ENCODE assay signal across 23 cellular contexts in genomic region chr6:12803486-12803885, GRCh38.
"Had no signal": no experiment of that assay in that cellular context is flagged by ENCODE, and none has a peak within 500 bp of the region (broad histone marks: within the 10 kb centered on the region; RNA-seq: fewer than 3 reads in every experiment).

No MANE protein-coding gene starts in this region.

- H3K4me1 ChIP-seq: SJCRH30 had no signal

- H3K27me3 ChIP-seq: SJCRH30 had no signal

- DNase-seq: IMR-90, Karpas-422, KG1, MG63, NCI-H1092, NCI-H1105 treated with DMSO at 0.1 percent for 48 hours, NCI-H1417 treated with DMSO at 0.1 percent for 48 hours, NCI-H146, NCI-H1694 treated with DMSO at 0.1 percent for 48 hours, NCI-H1930, NCI-H2081, NCI-H2107, NCI-H2227 treated with DMSO at 0.1 percent for 48 hours, NCI-H524, NCI-H69, NCI-H774, PC-3, SHP77 treated with DMSO at 0.1 percent for 48 hours, SJCRH30 had no signal

- ATAC-seq: HepG2, Panc1, PC-3, SK-N-SH treated with all-trans-retinoic acid at 6 μM for 48 hours had no signal

- H3K9me3 ChIP-seq: MG63, SJCRH30 had no signal

- H3K4me3 ChIP-seq: MG63, SJCRH30 had no signal

- H3K27ac ChIP-seq: RWPE1, SJCRH30 had no signal

- H3K36me3 ChIP-seq: MG63, SJCRH30 had no signal
